1 cellular context compared by ENCODE assay signal in genomic region chr19:57613941-57614743, GRCh38.
A peak's percentile ranks its signal among the peaks of the same experiment; 100 is the strongest.
TF ChIP-seq lines count a peak whose summit lies in the region.

Gene ZNF134 (plus strand): TSS chr19:57614242. CDS start chr19:57619469, 5,227 bp downstream.

TF ChIP-seq in HepG2, 621 proteins besides CTCF, POLR2A, EP300 and RAD21 (continued from another document):
- TF ChIP-seq THAP9 (CRISPR knock-in tag; IDR thresholded peaks at IDR 0.05; ENCODE audit: borderline replicate concordance) (peak; percentile 75), EEA1 (CRISPR knock-in tag; IDR thresholded peaks at IDR 0.05; ENCODE audit: borderline replicate concordance) (peak; percentile 94; the same call in 1 of the 2 replicates), THAP11 (CRISPR knock-in tag; IDR thresholded peaks at IDR 0.05) (peak; percentile 98), ATF5 (CRISPR knock-in tag; IDR thresholded peaks at IDR 0.05; ENCODE audit: low read depth) (no peak), SOX6 (IDR thresholded peaks at IDR 0.05) (no peak), SOX6 (CRISPR knock-in tag; IDR thresholded peaks at IDR 0.05) (peak; percentile 47; the same call in 1 of the 2 replicates), ZSCAN22 (CRISPR knock-in tag; IDR thresholded peaks at IDR 0.05) (peak; percentile 56; the same call in 1 of the 2 replicates), TBL1XR1 (IDR thresholded peaks at IDR 0.05; ENCODE audit: borderline replicate concordance, low read length, partially characterized antibody) (peak; percentile 41), ZNF441 (CRISPR knock-in tag; IDR thresholded peaks at IDR 0.05; ENCODE audit: borderline replicate concordance) (no peak), ARHGAP35 (CRISPR knock-in tag; IDR thresholded peaks at IDR 0.05; ENCODE audit: borderline replicate concordance) (peak; percentile 64; the same call in 1 of the 2 replicates), ZBTB42 (CRISPR knock-in tag; IDR thresholded peaks at IDR 0.05) (no peak), ZNF747 (CRISPR knock-in tag; IDR thresholded peaks at IDR 0.05; ENCODE audit: borderline replicate concordance) (peak; percentile 28; the same call in 1 of the 2 replicates), ATF7-NPFF (CRISPR knock-in tag; IDR thresholded peaks at IDR 0.05; ENCODE audit: low read depth) (peak; percentile 80), TP53 (CRISPR knock-in tag; conservative IDR thresholded peaks at IDR 0.05) (0 out of 2 replicates have a peak, but pooled peaks have one; percentile 26), ZNF225 (CRISPR knock-in tag; IDR thresholded peaks at IDR 0.05) (peak; percentile 52; the same call in 1 of the 2 replicates), KDM5A (IDR thresholded peaks at IDR 0.05; ENCODE audit: borderline replicate concordance, low read length) (peak; percentile 72; the same call in 1 of the 2 replicates), ZNF772 (CRISPR knock-in tag; IDR thresholded peaks at IDR 0.05) (peak; percentile 82; the same call in 1 of the 2 replicates), NFRKB (IDR thresholded peaks at IDR 0.05) (peak; percentile 54; the same call in 1 of the 2 replicates), ZNF678 (CRISPR knock-in tag; IDR thresholded peaks at IDR 0.05) (no peak; the same call in 1 of the 2 replicates), ERF (CRISPR knock-in tag; IDR thresholded peaks at IDR 0.05) (0 out of 2 replicates have a peak, but pooled peaks have one; percentile 68), ZNF652 (CRISPR knock-in tag; IDR thresholded peaks at IDR 0.05; ENCODE audit: borderline replicate concordance, low read depth) (no peak), TCF7 (IDR thresholded peaks at IDR 0.05; ENCODE audit: low read depth) (no peak), SP4 (CRISPR knock-in tag; IDR thresholded peaks at IDR 0.05) (peak; percentile 50), ZNF44 (CRISPR knock-in tag; IDR thresholded peaks at IDR 0.05) (0 out of 2 replicates have a peak, but pooled peaks have one; percentile 26), ZNF235 (CRISPR knock-in tag; IDR thresholded peaks at IDR 0.05; ENCODE audit: borderline replicate concordance) (peak; percentile 76; the same call in 1 of the 2 replicates), MXI1 (IDR thresholded peaks at IDR 0.05; ENCODE audit: borderline replicate concordance, low read depth, low read length) (peak; percentile 72; the same call in 1 of the 3 replicates), HMGXB4 (CRISPR knock-in tag; IDR thresholded peaks at IDR 0.05; ENCODE audit: borderline replicate concordance in 1 of 2, low read depth in 1 of 2) (peak; percentile 76), YEATS4 (CRISPR knock-in tag; IDR thresholded peaks at IDR 0.05; ENCODE audit: borderline replicate concordance) (peak; percentile 80), GTF3A (CRISPR knock-in tag; conservative IDR thresholded peaks at IDR 0.05) (0 out of 2 replicates have a peak, but pooled peaks have one; percentile 45), XRCC5 (optimal IDR thresholded peaks at IDR 0.05; ENCODE audit: low read length) (peak; percentile 34), ZNF83 (CRISPR knock-in tag; IDR thresholded peaks at IDR 0.05; ENCODE audit: borderline replicate concordance) (no peak), GATAD2A (CRISPR knock-in tag; IDR thresholded peaks at IDR 0.05) (0 out of 2 replicates have a peak, but pooled peaks have one; percentile 16), RARG (CRISPR knock-in tag; IDR thresholded peaks at IDR 0.05; ENCODE audit: low read depth) (0 out of 2 replicates have a peak, but pooled peaks have one; percentile 85)
- TF ChIP-seq, protein P1, sequence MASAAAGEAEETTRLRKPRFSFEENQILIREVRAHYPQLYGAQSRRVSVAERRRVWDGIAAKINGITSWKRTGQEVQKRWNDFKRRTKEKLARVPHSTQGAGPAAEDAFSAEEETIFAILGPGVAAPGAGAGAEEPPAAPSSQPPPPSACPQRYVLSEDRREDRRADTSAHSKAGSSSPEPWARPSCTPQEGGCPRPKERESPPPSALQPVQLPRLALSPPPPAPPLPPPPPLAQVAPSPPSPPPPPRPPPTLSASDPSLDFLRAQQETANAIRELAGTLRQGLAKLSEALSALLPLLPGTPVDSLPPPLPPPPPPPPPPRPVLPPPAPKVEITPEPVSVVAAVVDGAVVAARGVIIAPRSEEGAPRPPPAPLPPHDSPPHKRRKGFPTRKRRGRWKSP (CRISPR knock-in tag; IDR thresholded peaks at IDR 0.05): no peak
- TF ChIP-seq, protein P2, sequence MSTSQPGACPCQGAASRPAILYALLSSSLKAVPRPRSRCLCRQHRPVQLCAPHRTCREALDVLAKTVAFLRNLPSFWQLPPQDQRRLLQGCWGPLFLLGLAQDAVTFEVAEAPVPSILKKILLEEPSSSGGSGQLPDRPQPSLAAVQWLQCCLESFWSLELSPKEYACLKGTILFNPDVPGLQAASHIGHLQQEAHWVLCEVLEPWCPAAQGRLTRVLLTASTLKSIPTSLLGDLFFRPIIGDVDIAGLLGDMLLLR (CRISPR knock-in tag; IDR thresholded peaks at IDR 0.05): 0 out of 2 replicates have a peak, but pooled peaks have one; percentile 45
- TF ChIP-seq, protein P3, sequence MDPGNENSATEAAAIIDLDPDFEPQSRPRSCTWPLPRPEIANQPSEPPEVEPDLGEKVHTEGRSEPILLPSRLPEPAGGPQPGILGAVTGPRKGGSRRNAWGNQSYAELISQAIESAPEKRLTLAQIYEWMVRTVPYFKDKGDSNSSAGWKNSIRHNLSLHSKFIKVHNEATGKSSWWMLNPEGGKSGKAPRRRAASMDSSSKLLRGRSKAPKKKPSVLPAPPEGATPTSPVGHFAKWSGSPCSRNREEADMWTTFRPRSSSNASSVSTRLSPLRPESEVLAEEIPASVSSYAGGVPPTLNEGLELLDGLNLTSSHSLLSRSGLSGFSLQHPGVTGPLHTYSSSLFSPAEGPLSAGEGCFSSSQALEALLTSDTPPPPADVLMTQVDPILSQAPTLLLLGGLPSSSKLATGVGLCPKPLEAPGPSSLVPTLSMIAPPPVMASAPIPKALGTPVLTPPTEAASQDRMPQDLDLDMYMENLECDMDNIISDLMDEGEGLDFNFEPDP (CRISPR knock-in tag; conservative IDR thresholded peaks at IDR 0.05): 0 out of 2 replicates have a peak, but pooled peaks have one; percentile 82
- TF ChIP-seq, protein P4, sequence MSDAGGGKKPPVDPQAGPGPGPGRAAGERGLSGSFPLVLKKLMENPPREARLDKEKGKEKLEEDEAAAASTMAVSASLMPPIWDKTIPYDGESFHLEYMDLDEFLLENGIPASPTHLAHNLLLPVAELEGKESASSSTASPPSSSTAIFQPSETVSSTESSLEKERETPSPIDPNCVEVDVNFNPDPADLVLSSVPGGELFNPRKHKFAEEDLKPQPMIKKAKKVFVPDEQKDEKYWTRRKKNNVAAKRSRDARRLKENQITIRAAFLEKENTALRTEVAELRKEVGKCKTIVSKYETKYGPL (CRISPR knock-in tag; IDR thresholded peaks at IDR 0.05): no peak
- TF ChIP-seq, protein P5, sequence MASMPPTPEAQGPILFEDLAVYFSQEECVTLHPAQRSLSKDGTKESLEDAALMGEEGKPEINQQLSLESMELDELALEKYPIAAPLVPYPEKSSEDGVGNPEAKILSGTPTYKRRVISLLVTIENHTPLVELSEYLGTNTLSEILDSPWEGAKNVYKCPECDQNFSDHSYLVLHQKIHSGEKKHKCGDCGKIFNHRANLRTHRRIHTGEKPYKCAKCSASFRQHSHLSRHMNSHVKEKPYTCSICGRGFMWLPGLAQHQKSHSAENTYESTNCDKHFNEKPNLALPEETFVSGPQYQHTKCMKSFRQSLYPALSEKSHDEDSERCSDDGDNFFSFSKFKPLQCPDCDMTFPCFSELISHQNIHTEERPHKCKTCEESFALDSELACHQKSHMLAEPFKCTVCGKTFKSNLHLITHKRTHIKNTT (CRISPR knock-in tag; IDR thresholded peaks at IDR 0.05): no peak
TF ChIP-seq in HepG2: peak in this region for 213.
